Comparison of ENCODE assay signal across 1 cellular context in genomic region chr4:150315175-150315574, GRCh38.
TF ChIP-seq lines count a peak whose summit lies in the region.

No MANE protein-coding gene starts in this region.

TF ChIP-seq in K562, 482 proteins besides CTCF, POLR2A, EP300 and RAD21 (continued from another document and continues in another):
- no peak for TF ChIP-seq ZNF655 (CRISPR knock-in tag; IDR thresholded peaks at IDR 0.05)
- TF ChIP-seq, protein P1, sequence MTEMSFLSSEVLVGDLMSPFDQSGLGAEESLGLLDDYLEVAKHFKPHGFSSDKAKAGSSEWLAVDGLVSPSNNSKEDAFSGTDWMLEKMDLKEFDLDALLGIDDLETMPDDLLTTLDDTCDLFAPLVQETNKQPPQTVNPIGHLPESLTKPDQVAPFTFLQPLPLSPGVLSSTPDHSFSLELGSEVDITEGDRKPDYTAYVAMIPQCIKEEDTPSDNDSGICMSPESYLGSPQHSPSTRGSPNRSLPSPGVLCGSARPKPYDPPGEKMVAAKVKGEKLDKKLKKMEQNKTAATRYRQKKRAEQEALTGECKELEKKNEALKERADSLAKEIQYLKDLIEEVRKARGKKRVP (CRISPR knock-in tag; IDR thresholded peaks at IDR 0.05) = no peak
- TF ChIP-seq ZNF79 (CRISPR knock-in tag; IDR thresholded peaks at IDR 0.05; ENCODE audit: low read depth) = no peak
- 0 out of 2 replicates have a peak, but pooled peaks have one; percentile 9 for TF ChIP-seq MECOM (CRISPR knock-in tag; IDR thresholded peaks at IDR 0.05)
- TF ChIP-seq DDX20 (tag; IDR thresholded peaks at IDR 0.05; ENCODE audit: low read depth) = peak; percentile 76
- TF ChIP-seq ARID2 (IDR thresholded peaks at IDR 0.05) = no peak
- TF ChIP-seq NRF1 (conservative IDR thresholded peaks at IDR 0.05 in 1 of 2, IDR thresholded peaks at IDR 0.05 in 1 of 2) = no peak
- TF ChIP-seq TAF9B (IDR thresholded peaks at IDR 0.05; ENCODE audit: partially characterized antibody) = no peak
- no peak for TF ChIP-seq ETV6 (IDR thresholded peaks at IDR 0.05; ENCODE audit: borderline replicate concordance in 1 of 2, low read depth in 2 of 2, low read length in 1 of 2)
- no peak for TF ChIP-seq ETV6 (CRISPR knock-in tag; IDR thresholded peaks at IDR 0.05; ENCODE audit: borderline replicate concordance)
- TF ChIP-seq HDAC2 (IDR thresholded peaks at IDR 0.05) = no peak
- TF ChIP-seq RBM34 (IDR thresholded peaks at IDR 0.05; ENCODE audit: borderline replicate concordance, insufficient read depth, low read length) = no peak
- no peak for TF ChIP-seq ZEB2 (IDR thresholded peaks at IDR 0.05)
- no peak for TF ChIP-seq SNAPC5 (CRISPR knock-in tag; IDR thresholded peaks at IDR 0.05)
- no peak for TF ChIP-seq ZBTB1 (CRISPR knock-in tag; IDR thresholded peaks at IDR 0.05; ENCODE audit: borderline replicate concordance, low read depth)
- no peak for TF ChIP-seq MAFF (IDR thresholded peaks at IDR 0.05; ENCODE audit: low read length)
- TF ChIP-seq CBX5 (IDR thresholded peaks at IDR 0.05; ENCODE audit: borderline replicate concordance, low read depth) = no peak
- TF ChIP-seq NR4A1 (CRISPR knock-in tag; IDR thresholded peaks at IDR 0.05) = no peak
- 0 out of 2 replicates have a peak, but pooled peaks have one; percentile 52 for TF ChIP-seq NR4A1 (tag; IDR thresholded peaks at IDR 0.05)
- no peak for TF ChIP-seq HMG20B (CRISPR knock-in tag; IDR thresholded peaks at IDR 0.05)
- no peak for TF ChIP-seq SIX5 (IDR thresholded peaks at IDR 0.05; ENCODE audit: borderline replicate concordance in 1 of 2, insufficient read depth in 1 of 2, low read depth in 1 of 2, low read length in 2 of 2)
- TF ChIP-seq KAT7 (CRISPR knock-in tag; IDR thresholded peaks at IDR 0.05; ENCODE audit: borderline replicate concordance) = no peak
- no peak for TF ChIP-seq SP1 (CRISPR knock-in tag; IDR thresholded peaks at IDR 0.05)
- no peak for TF ChIP-seq RFX1 (IDR thresholded peaks at IDR 0.05)
- TF ChIP-seq, protein P2, sequence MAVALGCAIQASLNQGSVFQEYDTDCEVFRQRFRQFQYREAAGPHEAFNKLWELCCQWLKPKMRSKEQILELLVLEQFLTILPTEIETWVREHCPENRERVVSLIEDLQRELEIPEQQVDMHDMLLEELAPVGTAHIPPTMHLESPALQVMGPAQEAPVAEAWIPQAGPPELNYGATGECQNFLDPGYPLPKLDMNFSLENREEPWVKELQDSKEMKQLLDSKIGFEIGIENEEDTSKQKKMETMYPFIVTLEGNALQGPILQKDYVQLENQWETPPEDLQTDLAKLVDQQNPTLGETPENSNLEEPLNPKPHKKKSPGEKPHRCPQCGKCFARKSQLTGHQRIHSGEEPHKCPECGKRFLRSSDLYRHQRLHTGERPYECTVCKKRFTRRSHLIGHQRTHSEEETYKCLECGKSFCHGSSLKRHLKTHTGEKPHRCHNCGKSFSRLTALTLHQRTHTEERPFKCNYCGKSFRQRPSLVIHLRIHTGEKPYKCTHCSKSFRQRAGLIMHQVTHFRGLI (CRISPR knock-in tag; IDR thresholded peaks at IDR 0.05) = no peak
- TF ChIP-seq, protein P3, sequence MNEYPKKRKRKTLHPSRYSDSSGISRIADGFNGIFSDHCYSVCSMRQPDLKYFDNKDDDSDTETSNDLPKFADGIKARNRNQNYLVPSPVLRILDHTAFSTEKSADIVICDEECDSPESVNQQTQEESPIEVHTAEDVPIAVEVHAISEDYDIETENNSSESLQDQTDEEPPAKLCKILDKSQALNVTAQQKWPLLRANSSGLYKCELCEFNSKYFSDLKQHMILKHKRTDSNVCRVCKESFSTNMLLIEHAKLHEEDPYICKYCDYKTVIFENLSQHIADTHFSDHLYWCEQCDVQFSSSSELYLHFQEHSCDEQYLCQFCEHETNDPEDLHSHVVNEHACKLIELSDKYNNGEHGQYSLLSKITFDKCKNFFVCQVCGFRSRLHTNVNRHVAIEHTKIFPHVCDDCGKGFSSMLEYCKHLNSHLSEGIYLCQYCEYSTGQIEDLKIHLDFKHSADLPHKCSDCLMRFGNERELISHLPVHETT (CRISPR knock-in tag; conservative IDR thresholded peaks at IDR 0.05 in 1 of 2, IDR thresholded peaks at IDR 0.05 in 1 of 2) = no peak
- TF ChIP-seq ZNF561 (CRISPR knock-in tag; conservative IDR thresholded peaks at IDR 0.05) = no peak
- no peak for TF ChIP-seq SREBF2 (CRISPR knock-in tag; IDR thresholded peaks at IDR 0.05)
- no peak for TF ChIP-seq RBM15 (IDR thresholded peaks at IDR 0.05; ENCODE audit: insufficient read depth, low read length)
- 0 out of 2 replicates have a peak, but pooled peaks have one; percentile 59 for TF ChIP-seq FOXJ2 (tag; IDR thresholded peaks at IDR 0.05)
- TF ChIP-seq ZNF121 (CRISPR knock-in tag; conservative IDR thresholded peaks at IDR 0.05) = no peak
- TF ChIP-seq, protein P4, sequence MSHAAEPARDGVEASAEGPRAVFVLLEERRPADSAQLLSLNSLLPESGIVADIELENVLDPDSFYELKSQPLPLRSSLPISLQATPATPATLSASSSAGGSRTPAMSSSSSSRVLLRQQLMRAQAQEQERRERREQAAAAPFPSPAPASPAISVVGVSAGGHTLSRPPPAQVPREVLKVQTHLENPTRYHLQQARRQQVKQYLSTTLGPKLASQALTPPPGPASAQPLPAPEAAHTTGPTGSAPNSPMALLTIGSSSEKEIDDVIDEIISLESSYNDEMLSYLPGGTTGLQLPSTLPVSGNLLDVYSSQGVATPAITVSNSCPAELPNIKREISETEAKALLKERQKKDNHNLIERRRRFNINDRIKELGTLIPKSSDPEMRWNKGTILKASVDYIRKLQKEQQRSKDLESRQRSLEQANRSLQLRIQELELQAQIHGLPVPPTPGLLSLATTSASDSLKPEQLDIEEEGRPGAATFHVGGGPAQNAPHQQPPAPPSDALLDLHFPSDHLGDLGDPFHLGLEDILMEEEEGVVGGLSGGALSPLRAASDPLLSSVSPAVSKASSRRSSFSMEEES (CRISPR knock-in tag; IDR thresholded peaks at IDR 0.05) = no peak
- no peak for TF ChIP-seq SMARCA5 (IDR thresholded peaks at IDR 0.05)
- TF ChIP-seq, protein P5, sequence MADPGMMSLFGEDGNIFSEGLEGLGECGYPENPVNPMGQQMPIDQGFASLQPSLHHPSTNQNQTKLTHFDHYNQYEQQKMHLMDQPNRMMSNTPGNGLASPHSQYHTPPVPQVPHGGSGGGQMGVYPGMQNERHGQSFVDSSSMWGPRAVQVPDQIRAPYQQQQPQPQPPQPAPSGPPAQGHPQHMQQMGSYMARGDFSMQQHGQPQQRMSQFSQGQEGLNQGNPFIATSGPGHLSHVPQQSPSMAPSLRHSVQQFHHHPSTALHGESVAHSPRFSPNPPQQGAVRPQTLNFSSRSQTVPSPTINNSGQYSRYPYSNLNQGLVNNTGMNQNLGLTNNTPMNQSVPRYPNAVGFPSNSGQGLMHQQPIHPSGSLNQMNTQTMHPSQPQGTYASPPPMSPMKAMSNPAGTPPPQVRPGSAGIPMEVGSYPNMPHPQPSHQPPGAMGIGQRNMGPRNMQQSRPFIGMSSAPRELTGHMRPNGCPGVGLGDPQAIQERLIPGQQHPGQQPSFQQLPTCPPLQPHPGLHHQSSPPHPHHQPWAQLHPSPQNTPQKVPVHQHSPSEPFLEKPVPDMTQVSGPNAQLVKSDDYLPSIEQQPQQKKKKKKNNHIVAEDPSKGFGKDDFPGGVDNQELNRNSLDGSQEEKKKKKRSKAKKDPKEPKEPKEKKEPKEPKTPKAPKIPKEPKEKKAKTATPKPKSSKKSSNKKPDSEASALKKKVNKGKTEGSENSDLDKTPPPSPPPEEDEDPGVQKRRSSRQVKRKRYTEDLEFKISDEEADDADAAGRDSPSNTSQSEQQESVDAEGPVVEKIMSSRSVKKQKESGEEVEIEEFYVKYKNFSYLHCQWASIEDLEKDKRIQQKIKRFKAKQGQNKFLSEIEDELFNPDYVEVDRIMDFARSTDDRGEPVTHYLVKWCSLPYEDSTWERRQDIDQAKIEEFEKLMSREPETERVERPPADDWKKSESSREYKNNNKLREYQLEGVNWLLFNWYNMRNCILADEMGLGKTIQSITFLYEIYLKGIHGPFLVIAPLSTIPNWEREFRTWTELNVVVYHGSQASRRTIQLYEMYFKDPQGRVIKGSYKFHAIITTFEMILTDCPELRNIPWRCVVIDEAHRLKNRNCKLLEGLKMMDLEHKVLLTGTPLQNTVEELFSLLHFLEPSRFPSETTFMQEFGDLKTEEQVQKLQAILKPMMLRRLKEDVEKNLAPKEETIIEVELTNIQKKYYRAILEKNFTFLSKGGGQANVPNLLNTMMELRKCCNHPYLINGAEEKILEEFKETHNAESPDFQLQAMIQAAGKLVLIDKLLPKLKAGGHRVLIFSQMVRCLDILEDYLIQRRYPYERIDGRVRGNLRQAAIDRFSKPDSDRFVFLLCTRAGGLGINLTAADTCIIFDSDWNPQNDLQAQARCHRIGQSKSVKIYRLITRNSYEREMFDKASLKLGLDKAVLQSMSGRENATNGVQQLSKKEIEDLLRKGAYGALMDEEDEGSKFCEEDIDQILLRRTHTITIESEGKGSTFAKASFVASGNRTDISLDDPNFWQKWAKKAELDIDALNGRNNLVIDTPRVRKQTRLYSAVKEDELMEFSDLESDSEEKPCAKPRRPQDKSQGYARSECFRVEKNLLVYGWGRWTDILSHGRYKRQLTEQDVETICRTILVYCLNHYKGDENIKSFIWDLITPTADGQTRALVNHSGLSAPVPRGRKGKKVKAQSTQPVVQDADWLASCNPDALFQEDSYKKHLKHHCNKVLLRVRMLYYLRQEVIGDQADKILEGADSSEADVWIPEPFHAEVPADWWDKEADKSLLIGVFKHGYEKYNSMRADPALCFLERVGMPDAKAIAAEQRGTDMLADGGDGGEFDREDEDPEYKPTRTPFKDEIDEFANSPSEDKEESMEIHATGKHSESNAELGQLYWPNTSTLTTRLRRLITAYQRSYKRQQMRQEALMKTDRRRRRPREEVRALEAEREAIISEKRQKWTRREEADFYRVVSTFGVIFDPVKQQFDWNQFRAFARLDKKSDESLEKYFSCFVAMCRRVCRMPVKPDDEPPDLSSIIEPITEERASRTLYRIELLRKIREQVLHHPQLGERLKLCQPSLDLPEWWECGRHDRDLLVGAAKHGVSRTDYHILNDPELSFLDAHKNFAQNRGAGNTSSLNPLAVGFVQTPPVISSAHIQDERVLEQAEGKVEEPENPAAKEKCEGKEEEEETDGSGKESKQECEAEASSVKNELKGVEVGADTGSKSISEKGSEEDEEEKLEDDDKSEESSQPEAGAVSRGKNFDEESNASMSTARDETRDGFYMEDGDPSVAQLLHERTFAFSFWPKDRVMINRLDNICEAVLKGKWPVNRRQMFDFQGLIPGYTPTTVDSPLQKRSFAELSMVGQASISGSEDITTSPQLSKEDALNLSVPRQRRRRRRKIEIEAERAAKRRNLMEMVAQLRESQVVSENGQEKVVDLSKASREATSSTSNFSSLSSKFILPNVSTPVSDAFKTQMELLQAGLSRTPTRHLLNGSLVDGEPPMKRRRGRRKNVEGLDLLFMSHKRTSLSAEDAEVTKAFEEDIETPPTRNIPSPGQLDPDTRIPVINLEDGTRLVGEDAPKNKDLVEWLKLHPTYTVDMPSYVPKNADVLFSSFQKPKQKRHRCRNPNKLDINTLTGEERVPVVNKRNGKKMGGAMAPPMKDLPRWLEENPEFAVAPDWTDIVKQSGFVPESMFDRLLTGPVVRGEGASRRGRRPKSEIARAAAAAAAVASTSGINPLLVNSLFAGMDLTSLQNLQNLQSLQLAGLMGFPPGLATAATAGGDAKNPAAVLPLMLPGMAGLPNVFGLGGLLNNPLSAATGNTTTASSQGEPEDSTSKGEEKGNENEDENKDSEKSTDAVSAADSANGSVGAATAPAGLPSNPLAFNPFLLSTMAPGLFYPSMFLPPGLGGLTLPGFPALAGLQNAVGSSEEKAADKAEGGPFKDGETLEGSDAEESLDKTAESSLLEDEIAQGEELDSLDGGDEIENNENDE (IDR thresholded peaks at IDR 0.05; ENCODE audit: low read depth, low read length) = no peak
- no peak for TF ChIP-seq ID3 (CRISPR knock-in tag; IDR thresholded peaks at IDR 0.05)
- TF ChIP-seq ID3 (tag; IDR thresholded peaks at IDR 0.05) = peak; percentile 31; the same call in 1 of the 2 replicates
- TF ChIP-seq TGIF2 (CRISPR knock-in tag; IDR thresholded peaks at IDR 0.05) = no peak
- no peak for TF ChIP-seq ZNF778 (CRISPR knock-in tag; IDR thresholded peaks at IDR 0.05)
- no peak for TF ChIP-seq ATF7 (IDR thresholded peaks at IDR 0.05)
- TF ChIP-seq, protein P6, sequence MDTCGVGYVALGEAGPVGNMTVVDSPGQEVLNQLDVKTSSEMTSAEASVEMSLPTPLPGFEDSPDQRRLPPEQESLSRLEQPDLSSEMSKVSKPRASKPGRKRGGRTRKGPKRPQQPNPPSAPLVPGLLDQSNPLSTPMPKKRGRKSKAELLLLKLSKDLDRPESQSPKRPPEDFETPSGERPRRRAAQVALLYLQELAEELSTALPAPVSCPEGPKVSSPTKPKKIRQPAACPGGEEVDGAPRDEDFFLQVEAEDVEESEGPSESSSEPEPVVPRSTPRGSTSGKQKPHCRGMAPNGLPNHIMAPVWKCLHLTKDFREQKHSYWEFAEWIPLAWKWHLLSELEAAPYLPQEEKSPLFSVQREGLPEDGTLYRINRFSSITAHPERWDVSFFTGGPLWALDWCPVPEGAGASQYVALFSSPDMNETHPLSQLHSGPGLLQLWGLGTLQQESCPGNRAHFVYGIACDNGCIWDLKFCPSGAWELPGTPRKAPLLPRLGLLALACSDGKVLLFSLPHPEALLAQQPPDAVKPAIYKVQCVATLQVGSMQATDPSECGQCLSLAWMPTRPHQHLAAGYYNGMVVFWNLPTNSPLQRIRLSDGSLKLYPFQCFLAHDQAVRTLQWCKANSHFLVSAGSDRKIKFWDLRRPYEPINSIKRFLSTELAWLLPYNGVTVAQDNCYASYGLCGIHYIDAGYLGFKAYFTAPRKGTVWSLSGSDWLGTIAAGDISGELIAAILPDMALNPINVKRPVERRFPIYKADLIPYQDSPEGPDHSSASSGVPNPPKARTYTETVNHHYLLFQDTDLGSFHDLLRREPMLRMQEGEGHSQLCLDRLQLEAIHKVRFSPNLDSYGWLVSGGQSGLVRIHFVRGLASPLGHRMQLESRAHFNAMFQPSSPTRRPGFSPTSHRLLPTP (IDR thresholded peaks at IDR 0.05; ENCODE audit: borderline replicate concordance, extremely low read depth, insufficient read length) = no peak
- no peak for TF ChIP-seq SRSF9 (IDR thresholded peaks at IDR 0.05; ENCODE audit: borderline replicate concordance, low read depth, low read length)
- no peak for TF ChIP-seq PHB2 (IDR thresholded peaks at IDR 0.05; ENCODE audit: low read depth)
- no peak for TF ChIP-seq STAT5B (CRISPR knock-in tag; IDR thresholded peaks at IDR 0.05)
- no peak for TF ChIP-seq CEBPG (CRISPR knock-in tag; IDR thresholded peaks at IDR 0.05)
- TF ChIP-seq CEBPG (tag; conservative IDR thresholded peaks at IDR 0.05 in 1 of 2, IDR thresholded peaks at IDR 0.05 in 1 of 2) = peak in 1 of 2 experiments; percentile 35; a peak in 1 of 4 replicates
